20 cellular contexts compared by ENCODE assay signal in the genomic region with DNA sequence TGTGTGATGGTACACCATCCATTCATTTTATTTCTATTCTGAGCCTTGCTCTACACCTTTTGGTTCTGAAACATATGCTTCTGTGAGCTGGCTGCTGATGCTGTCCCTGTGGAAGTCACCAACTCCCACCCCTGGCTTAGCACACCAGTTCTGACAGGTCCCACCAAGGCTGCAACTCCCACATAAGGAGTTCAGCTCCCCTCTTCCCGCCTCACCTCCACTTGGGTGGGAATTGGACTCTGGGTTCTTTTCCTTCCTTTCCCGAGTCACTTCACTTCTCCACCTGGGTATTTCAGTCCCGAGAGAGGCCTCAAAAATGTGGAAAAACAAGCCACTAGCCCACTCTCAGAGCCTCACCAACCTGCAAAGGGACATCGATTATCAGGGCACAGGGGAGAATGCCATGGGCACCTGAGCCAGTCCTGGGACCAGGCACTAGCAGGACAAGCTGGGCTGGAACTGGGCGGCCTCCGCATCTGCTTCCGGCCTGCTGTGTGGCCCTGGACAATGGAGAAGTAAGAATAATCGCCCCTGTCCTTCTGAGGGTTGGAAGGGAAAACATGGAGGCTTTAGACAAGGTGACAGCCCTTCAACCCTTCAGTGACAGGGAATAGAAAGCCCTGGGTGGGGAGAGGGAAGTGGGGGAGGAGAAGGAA.
"Had no signal": no experiment of that assay in that cellular context is flagged by ENCODE, and none has a peak within 500 bp of the region (broad histone marks: within the 10 kb centered on the region; RNA-seq: fewer than 3 reads in every experiment).

No MANE protein-coding gene starts in this region.

- H2AFZ ChIP-seq: parathyroid adenoma had no signal

- H3K27me3 ChIP-seq: adrenal gland, neutrophil, vagina had no signal

- H3K27me3 Mint-ChIP-seq: activated CD4-positive, alpha-beta T cell treated with anti-CD3 and anti-CD28 coated beads, Interleukin-2, amount 10 ng/mL, durations not matched to agents 7 days and 5 days had no signal

- H3K36me3 Mint-ChIP-seq: activated naive CD4-positive, alpha-beta T cell treated with anti-CD3 and anti-CD28 coated beads, Interleukin-2, amount 50 U/mL, for 72 hours; naive B cell had no signal

- H3K9me3 Mint-ChIP-seq: activated CD4-positive, alpha-beta T cell treated with anti-CD3 and anti-CD28 coated beads, Interleukin-2, amount 10 ng/mL, durations not matched to agents 7 days and 5 days; activated naive CD4-positive, alpha-beta T cell treated with anti-CD3 and anti-CD28 coated beads, Interleukin-2, amount 50 U/mL, for 72 hours; activated T-cell treated with anti-CD3 and anti-CD28 coated beads, Interleukin-2, amount 50 U/mL, for 72 hours; dendritic cell treated with granulocyte-macrophage colony-stimulating factor and Interleukin-4, amounts not matched to agents 40 ng/mL and 50 ng/mL, for 4 days; naive B cell had no signal

- H3K27ac ChIP-seq: adrenal gland, neutrophil, parathyroid adenoma, tibial artery, vagina had no signal

- DNase-seq: activated CD4-positive, alpha-beta T cell treated with anti-CD3 and anti-CD28 coated beads, Interleukin-2, amount 10 ng/mL, durations not matched to agents 7 days and 5 days; activated effector memory CD4-positive, alpha-beta T cell treated with anti-CD3 and anti-CD28 coated beads, Interleukin-2, amount 50 U/mL, for 16 hours; activated T-cell treated with anti-CD3 and anti-CD28 coated beads, Interleukin-2, amount 50 U/mL, for 72 hours; effector CD8-positive, alpha-beta T cell; esophagus squamous epithelium; left cardiac atrium; naive B cell; stimulated activated CD4-positive, alpha-beta T cell treated with anti-CD3 and anti-CD28 coated beads, Interleukin-12 subunit alpha, Interleukin-12 subunit beta, amount 100 ng/mL, for 4 hours; stimulated activated CD4-positive, alpha-beta T cell treated with anti-CD3 and anti-CD28 coated beads, Interleukin-1b, Interleukin-23, amount 100 ng/mL, for 48 hours; stimulated activated naive CD8-positive, alpha-beta T cell treated with anti-CD3 and anti-CD28 coated beads, Interleukin-15, Interleukin-2, amounts not matched to agents 100 U/mL and 50 U/mL, for 24 hours; substantia nigra; T1000 had no signal

- H3K79me2 ChIP-seq: parathyroid adenoma had no signal

- H3K4me3 ChIP-seq: adrenal gland, esophagus squamous epithelium, lung, tibial artery, vagina had no signal

- H3K4me1 ChIP-seq: parathyroid adenoma, vagina had no signal

- H3K9ac ChIP-seq: parathyroid adenoma had no signal

- ATAC-seq: activated naive CD4-positive, alpha-beta T cell treated with anti-CD3 and anti-CD28 coated beads, Interleukin-2, amount 50 U/mL, for 72 hours; activated T-cell treated with anti-CD3 and anti-CD28 coated beads, Interleukin-2, amount 50 U/mL, for 72 hours; left cardiac atrium; stimulated activated naive CD8-positive, alpha-beta T cell treated with anti-CD3 and anti-CD28 coated beads, Interleukin-15, Interleukin-2, amounts not matched to agents 100 U/mL and 50 U/mL, for 24 hours had no signal

- H3K4me3 Mint-ChIP-seq: activated CD4-positive, alpha-beta T cell treated with anti-CD3 and anti-CD28 coated beads, Interleukin-2, amount 10 ng/mL, durations not matched to agents 7 days and 5 days; activated T-cell treated with anti-CD3 and anti-CD28 coated beads, Interleukin-2, amount 50 U/mL, for 72 hours; dendritic cell treated with granulocyte-macrophage colony-stimulating factor and Interleukin-4, amounts not matched to agents 40 ng/mL and 50 ng/mL, for 4 days; naive B cell had no signal

- H3K9me3 ChIP-seq: adrenal gland, esophagus squamous epithelium, neutrophil, tibial artery, vagina had no signal

- H3K36me3 ChIP-seq: adrenal gland, esophagus squamous epithelium, neutrophil, tibial artery, vagina had no signal

- H3K27ac Mint-ChIP-seq: activated CD4-positive, alpha-beta T cell treated with anti-CD3 and anti-CD28 coated beads, Interleukin-2, amount 10 ng/mL, durations not matched to agents 7 days and 5 days; activated naive CD4-positive, alpha-beta T cell treated with anti-CD3 and anti-CD28 coated beads, Interleukin-2, amount 50 U/mL, for 72 hours; activated T-cell treated with anti-CD3 and anti-CD28 coated beads, Interleukin-2, amount 50 U/mL, for 72 hours; dendritic cell treated with granulocyte-macrophage colony-stimulating factor and Interleukin-4, amounts not matched to agents 40 ng/mL and 50 ng/mL, for 4 days had no signal
